ENCODE assay signal across 1 cellular context in genomic region chr17:5200360-5200759, GRCh38.
TF ChIP-seq lines count a peak whose summit lies in the region.

No MANE protein-coding gene starts in this region.

TF ChIP-seq in GM12878, 131 proteins besides CTCF, POLR2A, EP300 and RAD21 (continued from another document):
- TF ChIP-seq, protein P1, sequence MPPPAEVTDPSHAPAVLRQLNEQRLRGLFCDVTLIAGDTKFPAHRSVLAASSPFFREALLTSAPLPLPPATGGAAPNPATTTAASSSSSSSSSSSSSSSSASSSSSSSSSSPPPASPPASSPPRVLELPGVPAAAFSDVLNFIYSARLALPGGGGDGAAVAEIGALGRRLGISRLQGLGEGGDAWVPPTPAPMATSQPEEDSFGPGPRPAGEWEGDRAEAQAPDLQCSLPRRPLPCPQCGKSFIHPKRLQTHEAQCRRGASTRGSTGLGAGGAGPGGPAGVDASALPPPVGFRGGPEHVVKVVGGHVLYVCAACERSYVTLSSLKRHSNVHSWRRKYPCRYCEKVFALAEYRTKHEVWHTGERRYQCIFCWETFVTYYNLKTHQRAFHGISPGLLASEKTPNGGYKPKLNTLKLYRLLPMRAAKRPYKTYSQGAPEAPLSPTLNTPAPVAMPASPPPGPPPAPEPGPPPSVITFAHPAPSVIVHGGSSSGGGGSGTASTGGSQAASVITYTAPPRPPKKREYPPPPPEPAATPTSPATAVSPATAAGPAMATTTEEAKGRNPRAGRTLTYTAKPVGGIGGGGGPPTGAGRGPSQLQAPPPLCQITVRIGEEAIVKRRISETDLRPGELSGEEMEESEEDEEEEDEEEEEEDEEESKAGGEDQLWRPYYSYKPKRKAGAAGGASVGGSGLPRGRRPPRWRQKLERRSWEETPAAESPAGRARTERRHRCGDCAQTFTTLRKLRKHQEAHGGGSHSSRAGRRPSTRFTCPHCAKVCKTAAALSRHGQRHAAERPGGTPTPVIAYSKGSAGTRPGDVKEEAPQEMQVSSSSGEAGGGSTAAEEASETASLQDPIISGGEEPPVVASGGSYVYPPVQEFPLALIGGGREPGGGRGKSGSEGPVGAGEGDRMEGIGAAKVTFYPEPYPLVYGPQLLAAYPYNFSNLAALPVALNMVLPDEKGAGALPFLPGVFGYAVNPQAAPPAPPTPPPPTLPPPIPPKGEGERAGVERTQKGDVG (CRISPR knock-in tag; IDR thresholded peaks at IDR 0.05) = no peak
- TF ChIP-seq CEBPB (IDR thresholded peaks at IDR 0.05; ENCODE audit: borderline replicate concordance in 1 of 2, low read depth in 2 of 2, low read length in 2 of 2) (peak in 1 of 2 experiments; percentile 55; a peak in 1 of 4 replicates), ZNF207 (IDR thresholded peaks at IDR 0.05; ENCODE audit: borderline replicate concordance) (no peak), MEF2B (IDR thresholded peaks at IDR 0.05; ENCODE audit: partially characterized antibody, poor library complexity, severe bottlenecking) (peak; percentile 77), ATF2 (IDR thresholded peaks at IDR 0.05; ENCODE audit: low read length) (peak; percentile 86), CUX1 (IDR thresholded peaks at IDR 0.05; ENCODE audit: insufficient replicate concordance, low read depth, low read length) (peak; percentile 85), RUNX3 (IDR thresholded peaks at IDR 0.05; ENCODE audit: low read length) (peak; percentile 49; the same call in 1 of the 2 replicates), RELB (IDR thresholded peaks at IDR 0.05; ENCODE audit: low read depth) (peak; percentile 57; the same call in 1 of the 2 replicates), CBX5 (IDR thresholded peaks at IDR 0.05; ENCODE audit: low read depth) (peak; percentile 35; the same call in 1 of the 2 replicates), SMAD1 (IDR thresholded peaks at IDR 0.05; ENCODE audit: low read depth, partially characterized antibody) (peak; percentile 47), EZH2 (IDR thresholded peaks at IDR 0.05; ENCODE audit: borderline replicate concordance, control insufficient read depth, low read depth, low read length) (no peak)
